ENCODE assay signal across 17 cellular contexts in the genomic region with DNA sequence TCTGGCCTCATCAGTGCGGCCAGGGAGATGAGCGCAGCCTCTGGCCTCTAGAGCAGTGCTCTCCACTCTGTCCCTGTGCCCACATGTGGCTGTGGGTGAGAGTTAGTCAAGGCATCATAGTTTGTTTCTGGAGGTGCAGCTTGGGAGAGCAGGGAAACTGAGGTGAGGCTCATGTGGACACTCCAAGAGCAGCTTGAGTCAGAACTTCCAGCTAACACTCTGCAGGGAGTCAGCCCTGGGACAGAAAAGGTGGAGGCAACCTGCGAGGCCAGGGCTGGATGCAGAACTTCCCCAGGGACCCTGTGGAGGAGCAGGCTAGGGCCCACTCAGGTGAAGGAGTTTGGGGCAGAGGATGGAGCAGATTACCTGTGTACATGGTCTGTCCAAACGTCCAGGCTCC.
"Had no signal": no experiment of that assay in that cellular context is flagged by ENCODE, and none has a peak within 500 bp of the region (broad histone marks: within the 10 kb centered on the region; RNA-seq: fewer than 3 reads in every experiment).

No MANE protein-coding gene starts in this region.

- H3K36me3 ChIP-seq: spleen had no signal

- ATAC-seq: esophagus mucosa; heart left ventricle; naive thymus-derived CD4-positive, alpha-beta T cell; sciatic nerve; stimulated activated naive B cell treated with anti-CD40 and anti-IgM and Interleukin-4, amounts not matched to agents 10 μg/mL and 1 μg/mL and 100 μg/mL, for 72 hours; stimulated activated naive CD8-positive, alpha-beta T cell treated with anti-CD3 and anti-CD28 coated beads, Interleukin-15, amount 100 ng/mL, for 72 hours had no signal

- H3K27ac ChIP-seq: dorsolateral prefrontal cortex, heart left ventricle, spleen had no signal

- H3K9me3 Mint-ChIP-seq: naive thymus-derived CD4-positive, alpha-beta T cell; nephron progenitor cell; stimulated activated naive B cell treated with anti-CD40 and anti-IgM and Interleukin-4, amounts not matched to agents 10 μg/mL and 1 μg/mL and 100 μg/mL, for 72 hours; stimulated activated naive CD8-positive, alpha-beta T cell treated with anti-CD3 and anti-CD28 coated beads, Interleukin-15, amount 100 ng/mL, for 72 hours had no signal

- H3K4me3 Mint-ChIP-seq: naive thymus-derived CD4-positive, alpha-beta T cell; nephron progenitor cell; stimulated activated naive B cell treated with anti-CD40 and anti-IgM and Interleukin-4, amounts not matched to agents 10 μg/mL and 1 μg/mL and 100 μg/mL, for 72 hours; stimulated activated naive CD8-positive, alpha-beta T cell treated with anti-CD3 and anti-CD28 coated beads, Interleukin-15, amount 100 ng/mL, for 72 hours had no signal

- DNase-seq: cortex of kidney; effector CD8-positive, alpha-beta T cell; hippocampal formation; kidney glomerular epithelial cell; mesendoderm; naive thymus-derived CD4-positive, alpha-beta T cell; nephron progenitor cell; spleen; stimulated activated CD4-positive, alpha-beta T cell treated with anti-CD3 and anti-CD28 coated beads, Interleukin-2, amount 100 ng/mL, for 24 hours; stimulated activated CD4-positive, alpha-beta T cell treated with anti-CD3 and anti-CD28 coated beads, Interleukin-4, amount 100 ng/mL, for 4 hours; stimulated activated naive B cell treated with anti-CD40 and anti-IgM and Interleukin-4, amounts not matched to agents 10 μg/mL and 1 μg/mL and 100 μg/mL, for 72 hours; stimulated activated naive CD8-positive, alpha-beta T cell treated with anti-CD3 and anti-CD28 coated beads, Interleukin-15, amount 100 ng/mL, for 72 hours; trophoblast cell had no signal

- H3K9me3 ChIP-seq: heart left ventricle, spleen had no signal

- H3K27me3 ChIP-seq: heart left ventricle had no signal

- H3K4me3 ChIP-seq: dorsolateral prefrontal cortex, heart left ventricle, spleen had no signal

- H3K27ac Mint-ChIP-seq: nephron progenitor cell; stimulated activated naive B cell treated with anti-CD40 and anti-IgM and Interleukin-4, amounts not matched to agents 10 μg/mL and 1 μg/mL and 100 μg/mL, for 72 hours; stimulated activated naive CD8-positive, alpha-beta T cell treated with anti-CD3 and anti-CD28 coated beads, Interleukin-15, amount 100 ng/mL, for 72 hours had no signal
